In genomic region chr1:19436716-19437476, GRCh38 we compare ENCODE assay signal across 8 cellular contexts. TPM values are rescaled to one million over a fixed set of nuclear protein-coding genes. Genes with fewer than 3 reads are reported as not detected.
DNase-seq lines count a peak whose midpoint lies in the region; ATAC-seq and FAIRE-seq lines count a peak whose summit lies in the region.

No MANE protein-coding gene starts in this region.

- peak; percentile 12 for ATAC-seq in activated T-helper 17 cell treated with anti-CD3 and anti-CD28 coated beads, Interleukin-2, amount 50 U/mL, for 72 hours (replicated peaks)
- ATAC-seq in left ventricle myocardium superior (peak; percentile 40), GM19328 (IDR thresholded peaks at IDR 0.05; ENCODE audit: unreplicated experiment) (no peak), HG03097 (IDR thresholded peaks at IDR 0.05; ENCODE audit: low FRiP score, unreplicated experiment) (no peak), GM18867 (IDR thresholded peaks at IDR 0.05; ENCODE audit: unreplicated experiment) (no peak)

- H3K4me3 Mint-ChIP-seq in IgD-negative memory B cell = no peak overlapping the region
- H3K4me3 Mint-ChIP-seq in activated T-helper 17 cell treated with anti-CD3 and anti-CD28 coated beads, Interleukin-2, amount 50 U/mL, for 72 hours = peak overlapping the region; percentile 73

- no peak for FAIRE-seq in GM19239 (lab: Jason Lieb, UNC)

- DNase-seq in left ventricle myocardium superior (peak; percentile 85), skeletal muscle cell (ENCODE audit: low read depth) (peak; percentile 66), GM19239 (ENCODE audit: insufficient read length, low spot score) (no peak)

- peaks cover 40 to 62% (median 62%) of the 10 kb centered on the region in 3 donors for H3K4me1 Mint-ChIP-seq in IgD-negative memory B cell
- peaks cover 65% of the 10 kb centered on the region for H3K4me1 Mint-ChIP-seq in activated T-helper 17 cell treated with anti-CD3 and anti-CD28 coated beads, Interleukin-2, amount 50 U/mL, for 72 hours

- peak overlapping the region in 2 of 3 donors; percentile 17 to 68 for H3K27ac Mint-ChIP-seq in IgD-negative memory B cell
- H3K27ac Mint-ChIP-seq in activated T-helper 17 cell treated with anti-CD3 and anti-CD28 coated beads, Interleukin-2, amount 50 U/mL, for 72 hours = peak overlapping the region; percentile 81

- no peaks in the 10 kb centered on the region for H3K9me3 Mint-ChIP-seq in IgD-negative memory B cell
- H3K9me3 Mint-ChIP-seq in activated T-helper 17 cell treated with anti-CD3 and anti-CD28 coated beads, Interleukin-2, amount 50 U/mL, for 72 hours = no peaks in the 10 kb centered on the region

- intact Hi-C loops in left ventricle myocardium superior (cut with micrococcal nuclease) = loop anchor here (10.0 kb wide), 1 partner anchor 48 kb away; the partner anchor contains the start of gene CAPZB

- no peaks in the 10 kb centered on the region for H3K36me3 Mint-ChIP-seq in IgD-negative memory B cell
- H3K36me3 Mint-ChIP-seq in activated T-helper 17 cell treated with anti-CD3 and anti-CD28 coated beads, Interleukin-2, amount 50 U/mL, for 72 hours (ENCODE audit: low read depth) = peaks cover 63% of the 10 kb centered on the region

- no peak overlapping the region for H3K4me3 ChIP-seq in skeletal muscle cell (ENCODE audit: low read depth, low read length)

- H3K27me3 Mint-ChIP-seq in IgD-negative memory B cell = no peaks in the 10 kb centered on the region
- no peaks in the 10 kb centered on the region for H3K27me3 Mint-ChIP-seq in activated T-helper 17 cell treated with anti-CD3 and anti-CD28 coated beads, Interleukin-2, amount 50 U/mL, for 72 hours

RNA-seq across cellular contexts. Expression of gene CAPZB, which starts 48.4 kb away (rescaled TPM):
- 419 TPM for polyA plus RNA-seq in IgD-negative memory B cell
- total RNA-seq in activated T-helper 17 cell treated with anti-CD3 and anti-CD28 coated beads, Interleukin-2, amount 50 U/mL, for 72 hours = 100 to 1,000 TPM; 291 to 399 TPM
- 252 TPM for total RNA-seq in left ventricle myocardium superior

Comparison
In these comparisons a context has a peak if more than half of its experiments do, and no peak if none do; other contexts are left out.
1. ATAC-seq: peak in activated T-helper 17 cell treated with anti-CD3 and anti-CD28 coated beads, Interleukin-2, amount 50 U/mL, for 72 hours (single experiment) and left ventricle myocardium superior (single experiment); none in GM19328 (single experiment), HG03097 (single experiment) and GM18867 (single experiment).